In the genomic region with DNA sequence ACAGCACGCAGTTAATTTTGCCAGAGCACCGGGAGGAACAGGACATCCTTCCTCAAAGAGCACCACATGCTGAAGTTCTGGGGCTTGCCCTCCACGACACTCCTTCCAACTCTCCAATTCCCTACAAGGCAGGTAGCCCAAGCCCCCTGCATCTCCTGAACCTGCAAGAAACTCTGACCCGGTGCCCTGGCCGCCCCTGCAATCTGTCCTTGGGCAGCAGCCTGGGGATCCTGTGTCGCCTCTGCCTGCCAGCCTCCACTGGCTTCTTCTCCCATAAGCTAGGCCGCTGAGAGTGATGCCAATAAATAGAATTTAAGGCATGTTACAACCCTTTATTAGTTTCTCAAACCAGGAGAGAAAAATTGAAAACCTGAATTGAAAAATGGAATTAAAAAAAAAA, we compare ENCODE assay signal across 18 cellular contexts.
DNase-seq lines count a peak whose midpoint lies in the region; ATAC-seq and TF ChIP-seq lines count a peak whose summit lies in the region.
"Had no signal": no experiment of that assay in that cellular context is flagged by ENCODE, and none has a peak within 500 bp of the region (broad histone marks: within the 10 kb centered on the region; RNA-seq: fewer than 3 reads in every experiment).

No MANE protein-coding gene starts in this region.

- H3K4me1 Mint-ChIP-seq in naive B cell = peaks cover 23 to 38% (median 32%) of the 10 kb centered on the region in 3 donors
- H3K4me1 Mint-ChIP-seq in endodermal cell = no peaks in the 10 kb centered on the region

- H3K4me3 Mint-ChIP-seq in naive B cell = peak overlapping the region in 3 of 8 donors; percentile 49 to 61 (median 54)
- H3K4me3 Mint-ChIP-seq in endodermal cell = no peak overlapping the region

- H3K27ac Mint-ChIP-seq in activated naive CD4-positive, alpha-beta T cell treated with anti-CD3 and anti-CD28 coated beads, Interleukin-2, amount 50 U/mL, for 72 hours = peak overlapping the region; percentile 13 to 63
- H3K27ac Mint-ChIP-seq in naive B cell = peak overlapping the region in 5 of 6 donors; percentile 67 to 92 (median 73)
- no peak overlapping the region for H3K27ac Mint-ChIP-seq in endodermal cell

- whole genome bisulfite sequencing in endodermal cell (ENCODE audit: insufficient coverage in 1 of 2, insufficient read length in 1 of 2), 2 experiments = 93 to 100% methylated on average over 3 to 7 of the region's 7 CpGs

- H3K27me3 Mint-ChIP-seq in naive B cell = no peaks in the 10 kb centered on the region
- no peaks in the 10 kb centered on the region for H3K27me3 Mint-ChIP-seq in endodermal cell (ENCODE audit: insufficient read depth)

- H3K36me3 Mint-ChIP-seq in activated naive CD4-positive, alpha-beta T cell treated with anti-CD3 and anti-CD28 coated beads, Interleukin-2, amount 50 U/mL, for 72 hours = peaks cover 0 to 11% of the 10 kb centered on the region in 2 donors
- H3K36me3 Mint-ChIP-seq in naive B cell = peaks cover 7 to 14% of the 10 kb centered on the region in 2 donors
- peaks cover 38% of the 10 kb centered on the region for H3K36me3 Mint-ChIP-seq in endodermal cell (ENCODE audit: low read depth)

- no peaks in the 10 kb centered on the region for H3K4me1 ChIP-seq in endodermal cell (ENCODE audit: control insufficient read depth, insufficient read depth, low read length)
- H3K4me1 ChIP-seq: A549 had no signal

- no peak overlapping the region for H3K9ac ChIP-seq in endodermal cell (ENCODE audit: extremely low read depth, low read length, poor library complexity, severe bottlenecking)

- no peak overlapping the region for H3K4me3 ChIP-seq in endodermal cell (ENCODE audit: low read length)
- H3K4me3 ChIP-seq: A549 had no signal

- no peak for TF ChIP-seq CTCF in endodermal cell (conservative IDR thresholded peaks at IDR 0.05)

- ATAC-seq in activated naive CD4-positive, alpha-beta T cell treated with anti-CD3 and anti-CD28 coated beads, Interleukin-2, amount 50 U/mL, for 72 hours = no peak
- ATAC-seq in naive B cell (ENCODE audit: low read depth in 2 of 2) = no peak
- ATAC-seq in HG03469 (IDR thresholded peaks at IDR 0.05; ENCODE audit: unreplicated experiment) = no peak
- ATAC-seq: A549 had no signal

- DNase-seq in activated naive CD4-positive, alpha-beta T cell treated with anti-CD3 and anti-CD28 coated beads, Interleukin-2, amount 50 U/mL, for 72 hours (ENCODE audit: low spot score in 2 of 2) = no peak
- DNase-seq in activated naive CD4-positive, alpha-beta T cell (lab: John Stamatoyannopoulos, UW) = no peak
- no peak for DNase-seq in naive B cell
- DNase-seq in NCI-H1048 (lab: John Stamatoyannopoulos, UW) = no peak
- DNase-seq in endodermal cell = no peak
- no peak for DNase-seq in pons (ENCODE audit: low spot score)
- DNase-seq: EL; H7; NCI-H187 treated with DMSO at 0.1 percent for 48 hours; NCI-H2171; NCI-H446; NK-92 treated with Interleukin-12 subunit alpha and Interleukin-12 subunit beta, amount 100 ng/mL, for 24 hours; OCI-M1; SHP77 treated with DMSO at 0.1 percent for 48 hours had no signal

- H3K27me3 ChIP-seq in endodermal cell (ENCODE audit: control insufficient read depth, insufficient read depth, low read length, poor library complexity, severe bottlenecking) = no peaks in the 10 kb centered on the region

- H3K36me3 ChIP-seq in endodermal cell (ENCODE audit: control insufficient read depth, insufficient read depth, low read length) = peaks cover 12% of the 10 kb centered on the region

- H3K27ac ChIP-seq in angular gyrus (ENCODE audit: low read depth, low read length) = peak overlapping the region; percentile 64
- no peak overlapping the region for H3K27ac ChIP-seq in endodermal cell (ENCODE audit: low read depth, low read length)
- H3K27ac ChIP-seq: A549 had no signal

- no peaks in the 10 kb centered on the region for H3K9me3 ChIP-seq in endodermal cell (ENCODE audit: control insufficient read depth, low read length)
- H3K9me3 ChIP-seq: A549 had no signal

- H3K9me3 Mint-ChIP-seq in activated naive CD4-positive, alpha-beta T cell treated with anti-CD3 and anti-CD28 coated beads, Interleukin-2, amount 50 U/mL, for 72 hours = no peaks in the 10 kb centered on the region
- H3K9me3 Mint-ChIP-seq in naive B cell (no peaks in the 10 kb centered on the region), endodermal cell (no peaks in the 10 kb centered on the region)
- H3K9me3 Mint-ChIP-seq: CD14-positive monocyte had no signal
